In the genomic region with DNA sequence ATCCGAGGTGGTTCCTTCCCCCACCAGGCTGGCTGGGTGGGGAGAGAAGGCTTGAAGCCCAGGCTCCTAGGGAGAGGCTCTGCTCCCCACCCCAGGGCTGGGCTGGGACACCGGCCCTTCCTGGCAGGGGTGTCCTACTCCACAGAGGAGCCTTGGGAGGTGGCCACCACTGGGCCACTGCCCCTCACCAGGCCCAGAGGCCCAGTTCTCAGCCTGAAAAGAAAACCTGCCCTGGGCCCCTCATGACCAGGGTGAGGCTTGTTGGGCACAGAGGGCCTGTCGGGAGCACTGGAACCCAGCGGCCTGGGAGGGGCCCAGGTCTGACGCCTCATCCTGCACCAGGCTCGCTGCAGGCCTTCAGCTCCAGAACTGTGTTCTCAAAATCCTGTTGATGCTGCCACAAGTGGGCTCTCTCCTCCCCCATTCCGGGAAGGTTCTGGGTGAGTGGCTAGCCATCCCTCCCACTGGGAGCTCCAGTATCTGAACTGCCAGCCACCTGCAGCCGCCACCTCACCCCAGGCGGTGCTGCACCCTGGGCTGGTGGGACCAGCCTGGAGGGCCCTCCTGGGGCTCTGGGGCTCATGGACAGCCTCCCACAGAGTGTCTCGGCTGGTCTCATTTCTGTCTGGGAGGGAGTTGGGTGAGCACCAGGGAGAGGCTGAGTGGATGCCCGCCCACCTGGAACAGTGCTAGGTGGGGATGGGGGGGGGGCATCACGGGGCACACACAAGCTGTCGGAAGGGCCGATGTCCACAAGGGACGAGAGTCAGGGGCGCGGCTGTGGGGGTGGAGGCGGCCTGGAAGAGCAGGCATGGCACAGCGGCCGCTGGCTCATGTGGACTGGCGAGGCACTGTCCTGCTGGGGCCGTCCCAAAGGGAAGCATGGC, we compare ENCODE assay signal across 13 cellular contexts. TPM values are rescaled to one million over a fixed set of nuclear protein-coding genes. Genes with fewer than 3 reads are reported as not detected.
A peak's percentile ranks its signal among the peaks of the same experiment; 100 is the strongest.
DNase-seq lines count a peak whose midpoint lies in the region; ATAC-seq and TF ChIP-seq lines count a peak whose summit lies in the region.
"Had no signal": no experiment of that assay in that cellular context is flagged by ENCODE, and none has a peak within 500 bp of the region (broad histone marks: within the 10 kb centered on the region; RNA-seq: fewer than 3 reads in every experiment).

No MANE protein-coding gene starts in this region.

- 75 to 77% methylated on average over 22 of the region's 22 CpGs for WGBS in sigmoid colon, 2 donors

- H3K27me3 ChIP-seq in right atrium auricular region (no peaks in the 10 kb centered on the region), sigmoid colon (no peaks in the 10 kb centered on the region)
- H3K27me3 ChIP-seq: BE2C, hepatocyte had no signal

- TF ChIP-seq CTCF in right atrium auricular region (IDR thresholded peaks at IDR 0.05) (no peak), sigmoid colon (IDR thresholded peaks at IDR 0.05) (no peak)

- 0 out of 2 replicates have a peak overlapping the region, but pooled peaks have one; percentile 2 for H3K27ac ChIP-seq in SK-N-MC
- peak overlapping the region; percentile 90 to 98 for H3K27ac ChIP-seq in right atrium auricular region
- peak overlapping the region; percentile 87 to 98 (median 95) for H3K27ac ChIP-seq in sigmoid colon
- H3K27ac ChIP-seq: hepatocyte had no signal

- intact Hi-C loops in sigmoid colon (cut with DNase I): no loop called here

- TF ChIP-seq EP300 in sigmoid colon (IDR thresholded peaks at IDR 0.05): no peak

- H3K36me3 ChIP-seq in SK-N-MC (ENCODE audit: insufficient read depth, low read length) (no peaks in the 10 kb centered on the region), right atrium auricular region (no peaks in the 10 kb centered on the region), sigmoid colon (no peaks in the 10 kb centered on the region)
- H3K36me3 ChIP-seq: BE2C had no signal

- TF ChIP-seq POLR2A in sigmoid colon (IDR thresholded peaks at IDR 0.05): no peak

- no peaks in the 10 kb centered on the region for H3K9me3 ChIP-seq in SK-N-MC (ENCODE audit: low read depth, low read length)
- no peaks in the 10 kb centered on the region for H3K9me3 ChIP-seq in right atrium auricular region
- H3K9me3 ChIP-seq in sigmoid colon: no peaks in the 10 kb centered on the region
- H3K9me3 ChIP-seq: BE2C had no signal

- H3K9ac ChIP-seq in SK-N-MC (ENCODE audit: insufficient read length): peak overlapping the region; percentile 37

- no peak for ATAC-seq in HG02840 (IDR thresholded peaks at IDR 0.05; ENCODE audit: low FRiP score, unreplicated experiment)

- H3K4me1 ChIP-seq in right atrium auricular region: peaks cover 0 to 61% of the 10 kb centered on the region in 2 donors
- peaks cover 0 to 87% (median 70%) of the 10 kb centered on the region in 4 donors for H3K4me1 ChIP-seq in sigmoid colon
- H3K4me1 ChIP-seq: BE2C had no signal

- DNase-seq in Daoy (ENCODE audit: low read depth): peak; percentile 16
- DNase-seq in SK-N-MC (ENCODE audit: low read depth, low spot score): no peak
- DNase-seq in right atrium auricular region (ENCODE audit: low spot score): no peak
- DNase-seq in sigmoid colon: peak; percentile 81
- DNase-seq in iPS-NIHi7 (ENCODE audit: extremely low spot score): no peak
- DNase-seq in SIG-M5 treated with dmso at 0.1 percent for 504 hours (lab: John Stamatoyannopoulos, UW; ENCODE audit: unreplicated experiment): no peak
- no peak for DNase-seq in NCI-H1048 (lab: John Stamatoyannopoulos, UW)
- DNase-seq: NCI-H748 treated with DMSO at 0.1 percent for 48 hours, nephron progenitor cell, T1000 had no signal

- H3K4me3 ChIP-seq in SK-N-MC (no peak overlapping the region), right atrium auricular region (peak overlapping the region; percentile 17 to 42), sigmoid colon (peak overlapping the region in 3 of 4 donors; percentile 1 to 40 (median 16))
- H3K4me3 ChIP-seq: hepatocyte had no signal

RNA-seq across cellular contexts. Expression of a gene that starts 11.8 kb away (rescaled TPM):
- 23.5 and 28.6 TPM in 2 replicates for total RNA-seq in Daoy (2014; rRNA removed; shearing (Covaris generic))
- total RNA-seq in right atrium auricular region (10 to 100 TPM; 16.1 to 17.7 TPM), sigmoid colon (10 to 100 TPM; 18.6 to 27.1 (median 24.9) TPM)
- polyA plus RNA-seq in sigmoid colon: 10 to 100 TPM; 13.2 to 15.6 (median 14.6) TPM

RNA-seq across cellular contexts. Expression of a gene that starts 12.1 kb away (rescaled TPM):
- 29.4 and 48.2 TPM in 2 replicates for total RNA-seq in Daoy (2014; rRNA removed; shearing (Covaris generic))
- 10 to 100 TPM; 21.3 to 53.2 TPM for total RNA-seq in right atrium auricular region
- 10 to 100 TPM; 35.7 to 39.0 (median 37.5) TPM for total RNA-seq in sigmoid colon
- 10 to 100 TPM; 33.9 to 67.3 (median 65.7) TPM for polyA plus RNA-seq in sigmoid colon

RNA-seq across cellular contexts. Expression of a gene that starts 21.7 kb away (rescaled TPM):
- total RNA-seq in Daoy (2014; rRNA removed; shearing (Covaris generic)): 29.5 and 36.8 TPM in 2 replicates
- total RNA-seq in right atrium auricular region: 1 to 10 TPM; 4.4 to 7.4 TPM
- total RNA-seq in sigmoid colon: 10 to 100 TPM; 20.2 to 27.2 (median 22.7) TPM
- 10 to 100 TPM in 1 of 3 donors, 1 to 10 TPM in 2; 4.2 to 18.1 (median 8.4) TPM for polyA plus RNA-seq in sigmoid colon

RNA-seq across cellular contexts. Expression of a gene that starts 28.1 kb away (rescaled TPM):
- total RNA-seq in Daoy (2014; rRNA removed; shearing (Covaris generic)): 24.7 and 28.1 TPM in 2 replicates
- total RNA-seq in right atrium auricular region: 100 to 1,000 TPM; 546 to 707 TPM
- total RNA-seq in sigmoid colon: 1,000 to 10,000 TPM; 1,303 to 1,696 (median 1,494) TPM
- polyA plus RNA-seq in sigmoid colon: 1,000 to 10,000 TPM in 2 of 3 donors, 100 to 1,000 TPM in 1; 905 to 2,176 (median 1,086) TPM

Comparison
In these comparisons a context has a peak if more than half of its experiments do, and no peak if none do; other contexts are left out.
1. DNase-seq: peak in Daoy (single experiment) and sigmoid colon (single experiment); none in SK-N-MC (single experiment), right atrium auricular region (single experiment), iPS-NIHi7 (single experiment), SIG-M5 treated with dmso at 0.1 percent for 504 hours (single experiment) and NCI-H1048 (single experiment).
2. H3K27ac ChIP-seq: peak in every context shown above with its lines; median percentile 95 in sigmoid colon; 94 in right atrium auricular region; 2 in SK-N-MC.